In genomic region chr11:76781861-76782500, GRCh38 we compare ENCODE assay signal across 9 cellular contexts. TPM values are rescaled to one million over a fixed set of nuclear protein-coding genes. Genes with fewer than 3 reads are reported as not detected.
DNase-seq lines count a peak whose midpoint lies in the region; ATAC-seq and TF ChIP-seq lines count a peak whose summit lies in the region.
"Had no signal": no experiment of that assay in that cellular context is flagged by ENCODE, and none has a peak within 500 bp of the region (broad histone marks: within the 10 kb centered on the region; RNA-seq: fewer than 3 reads in every experiment).

No MANE protein-coding gene starts in this region.

- no peak overlapping the region for H2AK5ac ChIP-seq in H9 (ENCODE audit: insufficient read length, low read length)

- no peak overlapping the region for H3K14ac ChIP-seq in H9 (ENCODE audit: insufficient read depth, low read length)

- intact Hi-C loops in sigmoid colon (cut with DNase I) = loop anchor here (5.0 kb wide), 1 partner anchor 45 kb away; no protein-coding TSS in a partner anchor
- intact Hi-C loops in CD14-positive monocyte (cut with micrococcal nuclease) = no loop called here

- H3K4me3 Mint-ChIP-seq in H9 (peak overlapping the region; percentile 80 to 88), CD14-positive monocyte (peak overlapping the region in 1 of 2 donors; percentile 91)

- H4K8ac ChIP-seq in H9 (replicated peaks; ENCODE audit: insufficient read length, low read depth, low read length) = no peak overlapping the region

- no peak for TF ChIP-seq CTCF in H9 (conservative IDR thresholded peaks at IDR 0.05)
- no peak for TF ChIP-seq CTCF in WI38 (IDR thresholded peaks at IDR 0.05; ENCODE audit: low read depth, low read length)
- TF ChIP-seq CTCF in foreskin keratinocyte (conservative IDR thresholded peaks at IDR 0.05) = no peak
- TF ChIP-seq CTCF in sigmoid colon (IDR thresholded peaks at IDR 0.05) = no peak
- no peak for TF ChIP-seq CTCF in CD14-positive monocyte (IDR thresholded peaks at IDR 0.05)

- H4K91ac ChIP-seq in H9 (ENCODE audit: insufficient read length, low read depth, low read length) = no peak overlapping the region

- no peak for TF ChIP-seq POLR2A in sigmoid colon (IDR thresholded peaks at IDR 0.05)

- peak overlapping the region; percentile 76 for H3K4me2 ChIP-seq in H9 (ENCODE audit: insufficient read depth, insufficient read length, low read length)

- H4K5ac ChIP-seq in H9 (ENCODE audit: insufficient read length, low read depth, low read length) = no peak overlapping the region

- H3K79me2 ChIP-seq in H9 (ENCODE audit: insufficient read depth, low read length) = peaks cover 23% of the 10 kb centered on the region; the same call in 1 of the 2 replicates

- H3K9me3 Mint-ChIP-seq in H9 = peaks cover 21 to 27% of the 10 kb centered on the region in 2 experiments
- peaks cover 6 to 28% (median 12%) of the 10 kb centered on the region in 7 donors for H3K9me3 Mint-ChIP-seq in CD14-positive monocyte

- no peak overlapping the region for H2BK5ac ChIP-seq in H9 (ENCODE audit: insufficient read length, low read length)

- H3K18ac ChIP-seq in H9 (ENCODE audit: insufficient read length, low read depth, low read length) = no peak overlapping the region

- no peak overlapping the region for H3K4ac ChIP-seq in H9 (ENCODE audit: low read depth, low read length)

- H3K4me3 ChIP-seq in WI38 (ENCODE audit: low read depth, low read length) = peak overlapping the region; percentile 60
- peak overlapping the region; percentile 58 to 80 (median 76) for H3K4me3 ChIP-seq in sigmoid colon

- no CpG with 5 or more reads among the region's 4 CpGs for WGBS in H9 (ENCODE audit: extremely low coverage, insufficient read length, low lambda C conversion rate)
- 16 to 68% methylated on average over 4 of the region's 4 CpGs for WGBS in sigmoid colon, 2 donors

- H3K27ac Mint-ChIP-seq in H9 (peak overlapping the region in 1 of 3 experiments; percentile 98; a peak in 1 of 7 replicates), CD14-positive monocyte (no peak overlapping the region)

- H3K4me1 Mint-ChIP-seq in H9 (peaks cover 48 to 51% of the 10 kb centered on the region in 2 experiments), CD14-positive monocyte (peaks cover 9% of the 10 kb centered on the region)

- TF ChIP-seq EP300 in sigmoid colon (IDR thresholded peaks at IDR 0.05) = no peak

- no peak overlapping the region for H2BK15ac ChIP-seq in H9 (ENCODE audit: low read depth, low read length)

- peaks cover 25 to 39% (median 36%) of the 10 kb centered on the region in 3 experiments for H3K36me3 Mint-ChIP-seq in H9 (ENCODE audit: insufficient read depth in 1 of 3, low read depth in 3 of 3)
- peaks cover 0 to 11% of the 10 kb centered on the region in 2 donors for H3K36me3 Mint-ChIP-seq in CD14-positive monocyte

- no peaks in the 10 kb centered on the region for H3K36me3 ChIP-seq in sigmoid colon

- H4K20me1 ChIP-seq in H9 (ENCODE audit: control insufficient read depth, insufficient read depth, insufficient read length) = no peaks in the 10 kb centered on the region

- no peak overlapping the region for H2BK12ac ChIP-seq in H9 (ENCODE audit: insufficient read length, low read depth, low read length)

- H2BK20ac ChIP-seq in H9 (ENCODE audit: low read depth, low read length, poor library complexity, severe bottlenecking) = no peak overlapping the region

- H2BK120ac ChIP-seq in H9 (ENCODE audit: low read depth, low read length, poor library complexity, severe bottlenecking) = no peak overlapping the region

- H3K27me3 ChIP-seq in H9 (ENCODE audit: insufficient read depth, low read length) = no peaks in the 10 kb centered on the region
- H3K27me3 ChIP-seq in foreskin keratinocyte = no peaks in the 10 kb centered on the region
- no peaks in the 10 kb centered on the region for H3K27me3 ChIP-seq in sigmoid colon

- peak overlapping the region; percentile 17 for H3K9ac ChIP-seq in H9 (ENCODE audit: extremely low read depth, insufficient read length, low read length)

- H3K23me2 ChIP-seq in H9 (ENCODE audit: insufficient read length, low read depth, low read length, poor library complexity, severe bottlenecking) = peaks cover 10% of the 10 kb centered on the region

- no peak overlapping the region for H3T11ph ChIP-seq in H9 (ENCODE audit: low read length)

- H3K23ac ChIP-seq in H9 (ENCODE audit: insufficient read length, low read depth, low read length) = no peak overlapping the region

- no peak overlapping the region for H3K56ac ChIP-seq in H9 (ENCODE audit: insufficient read length, low read depth, low read length)

- H3K27me3 Mint-ChIP-seq in H9 (ENCODE audit: low read depth) = peaks cover 9% of the 10 kb centered on the region
- peaks cover 76 to 90% (median 84%) of the 10 kb centered on the region in 3 donors for H3K27me3 Mint-ChIP-seq in CD14-positive monocyte (ENCODE audit: low read depth in 3 of 3)

- peaks cover 20% of the 10 kb centered on the region; the same call in 1 of the 2 replicates for H3K4me1 ChIP-seq in H9 (ENCODE audit: insufficient read depth, low read length)
- H3K4me1 ChIP-seq in foreskin keratinocyte = peaks cover 17% of the 10 kb centered on the region
- H3K4me1 ChIP-seq in sigmoid colon = peaks cover 0 to 23% (median 20%) of the 10 kb centered on the region in 4 donors

- H2AFZ ChIP-seq in H9 (ENCODE audit: low read length) = no peak overlapping the region

- H3K79me1 ChIP-seq in H9 (ENCODE audit: insufficient read depth, low read depth, low read length, poor library complexity, severe bottlenecking) = peaks cover 6% of the 10 kb centered on the region

- peak; percentile 3 for ATAC-seq in foreskin keratinocyte
- ATAC-seq in GM21825 (IDR thresholded peaks at IDR 0.05; ENCODE audit: unreplicated experiment) = no peak

- H3K9me3 ChIP-seq in H9 (ENCODE audit: control insufficient read depth, low read depth, low read length) (no peaks in the 10 kb centered on the region), sigmoid colon (no peaks in the 10 kb centered on the region)

- DNase-seq in H9 (no peak), foreskin keratinocyte (peak in 1 of 2 donors; percentile 71), sigmoid colon (no peak), activated gamma-delta T cell (lab: John Stamatoyannopoulos, UW) (no peak), CD14-positive monocyte (ENCODE audit: low spot score) (no peak)
- no peak for DNase-seq in activated CD4-positive, alpha-beta T cell treated with anti-CD3 and anti-CD28 coated beads, Interleukin-2, amount 50 U/mL, for 4 hours
- DNase-seq: stimulated activated naive CD4-positive, alpha-beta T cell treated with Interleukin-2 at 50 U/mL for 16 hours had no signal

- no peak overlapping the region for H3K27ac ChIP-seq in H9 (ENCODE audit: insufficient read length, low read depth, low read length)
- peak overlapping the region; percentile 54 for H3K27ac ChIP-seq in foreskin keratinocyte
- H3K27ac ChIP-seq in sigmoid colon = peak overlapping the region; percentile 80 to 89 (median 82)

RNA-seq across cellular contexts. Expression of gene TSKU, which starts 1.2 kb away (rescaled TPM):
- total RNA-seq in H9 (2021) (25.4 and 27.4 TPM in 2 replicates), foreskin keratinocyte (41.4 and 43.3 TPM in 2 replicates), sigmoid colon (10 to 100 TPM; 12.8 to 20.8 (median 20.4) TPM)
- polyA plus RNA-seq in foreskin keratinocyte (39.5 and 40.8 TPM in 2 replicates), sigmoid colon (10 to 100 TPM; 16.2 to 24.6 (median 23.4) TPM), CD14-positive monocyte (not detected)
